In the genomic region with DNA sequence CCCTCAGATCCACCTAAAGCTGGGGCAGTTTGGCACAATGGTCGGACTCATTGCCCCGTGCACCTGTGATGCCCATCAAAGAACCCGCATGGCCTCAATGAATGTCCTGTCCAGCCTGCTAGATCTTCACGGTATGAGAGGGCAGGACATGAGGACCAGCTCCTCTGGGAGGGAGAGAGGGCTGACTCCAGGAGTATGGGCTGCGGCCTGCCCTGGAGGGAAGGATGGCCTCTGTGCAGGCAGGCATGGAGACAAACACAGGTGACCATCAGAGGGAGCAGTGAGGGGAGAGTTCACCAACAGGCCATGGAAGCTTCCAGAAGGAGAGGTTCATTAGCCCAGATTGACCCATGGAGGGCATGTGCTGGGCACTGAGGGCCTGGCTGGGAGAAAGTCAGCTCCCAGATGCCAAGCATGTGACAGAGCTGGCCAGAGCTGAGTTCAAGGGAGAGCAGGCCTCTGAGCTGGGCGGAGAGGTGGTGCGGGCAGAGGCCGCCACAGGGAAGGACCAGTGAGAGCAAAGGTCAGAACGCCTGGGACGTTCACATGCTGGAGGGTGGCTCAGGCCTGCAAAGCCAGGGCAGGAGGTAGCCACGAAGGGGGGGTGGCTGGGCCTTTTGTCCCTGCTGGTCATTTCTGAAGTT, we compare ENCODE assay signal across 2 cellular contexts.
TF ChIP-seq lines count a peak whose summit lies in the region.

No MANE protein-coding gene starts in this region.

TF ChIP-seq in H1, 55 proteins besides CTCF, POLR2A, EP300 and RAD21:
- TF ChIP-seq RXRA (IDR thresholded peaks at IDR 0.05; ENCODE audit: insufficient read depth, low read depth, low read length) (no peak), NRF1 (IDR thresholded peaks at IDR 0.05; ENCODE audit: low read depth, low read length) (no peak), PHF8 (conservative IDR thresholded peaks at IDR 0.05; ENCODE audit: low read depth, low read length) (no peak), CHD1 (IDR thresholded peaks at IDR 0.05; ENCODE audit: low read depth, low read length) (no peak), JUN (IDR thresholded peaks at IDR 0.05; ENCODE audit: low read depth, low read length) (no peak), POU5F1 (IDR thresholded peaks at IDR 0.05; ENCODE audit: low read depth, low read length) (no peak), EZH2 (IDR thresholded peaks at IDR 0.05; ENCODE audit: low read depth, low read length, severe bottlenecking) (no peak)
- TF ChIP-seq, protein P1, sequence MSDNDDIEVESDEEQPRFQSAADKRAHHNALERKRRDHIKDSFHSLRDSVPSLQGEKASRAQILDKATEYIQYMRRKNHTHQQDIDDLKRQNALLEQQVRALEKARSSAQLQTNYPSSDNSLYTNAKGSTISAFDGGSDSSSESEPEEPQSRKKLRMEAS (IDR thresholded peaks at IDR 0.05), result no peak
- TF ChIP-seq, protein P2, sequence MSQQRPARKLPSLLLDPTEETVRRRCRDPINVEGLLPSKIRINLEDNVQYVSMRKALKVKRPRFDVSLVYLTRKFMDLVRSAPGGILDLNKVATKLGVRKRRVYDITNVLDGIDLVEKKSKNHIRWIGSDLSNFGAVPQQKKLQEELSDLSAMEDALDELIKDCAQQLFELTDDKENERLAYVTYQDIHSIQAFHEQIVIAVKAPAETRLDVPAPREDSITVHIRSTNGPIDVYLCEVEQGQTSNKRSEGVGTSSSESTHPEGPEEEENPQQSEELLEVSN (IDR thresholded peaks at IDR 0.05), result no peak

TF ChIP-seq in GM23338, 12 proteins besides CTCF, POLR2A, EP300 and RAD21:
- no peak for TF ChIP-seq NANOG (IDR thresholded peaks at IDR 0.05; ENCODE audit: borderline replicate concordance)
- TF ChIP-seq JUNB (IDR thresholded peaks at IDR 0.05; ENCODE audit: unreplicated experiment), result no peak
- TF ChIP-seq ZNF114 (CRISPR knock-in tag; IDR thresholded peaks at IDR 0.05), result no peak
- no peak for TF ChIP-seq EZH2 (IDR thresholded peaks at IDR 0.05; ENCODE audit: low read depth, unreplicated experiment)
- no peak for TF ChIP-seq STAT1 (IDR thresholded peaks at IDR 0.05; ENCODE audit: unreplicated experiment)
- TF ChIP-seq ZNF331 (CRISPR knock-in tag; IDR thresholded peaks at IDR 0.05; ENCODE audit: low read depth), result no peak
- TF ChIP-seq, protein P3, sequence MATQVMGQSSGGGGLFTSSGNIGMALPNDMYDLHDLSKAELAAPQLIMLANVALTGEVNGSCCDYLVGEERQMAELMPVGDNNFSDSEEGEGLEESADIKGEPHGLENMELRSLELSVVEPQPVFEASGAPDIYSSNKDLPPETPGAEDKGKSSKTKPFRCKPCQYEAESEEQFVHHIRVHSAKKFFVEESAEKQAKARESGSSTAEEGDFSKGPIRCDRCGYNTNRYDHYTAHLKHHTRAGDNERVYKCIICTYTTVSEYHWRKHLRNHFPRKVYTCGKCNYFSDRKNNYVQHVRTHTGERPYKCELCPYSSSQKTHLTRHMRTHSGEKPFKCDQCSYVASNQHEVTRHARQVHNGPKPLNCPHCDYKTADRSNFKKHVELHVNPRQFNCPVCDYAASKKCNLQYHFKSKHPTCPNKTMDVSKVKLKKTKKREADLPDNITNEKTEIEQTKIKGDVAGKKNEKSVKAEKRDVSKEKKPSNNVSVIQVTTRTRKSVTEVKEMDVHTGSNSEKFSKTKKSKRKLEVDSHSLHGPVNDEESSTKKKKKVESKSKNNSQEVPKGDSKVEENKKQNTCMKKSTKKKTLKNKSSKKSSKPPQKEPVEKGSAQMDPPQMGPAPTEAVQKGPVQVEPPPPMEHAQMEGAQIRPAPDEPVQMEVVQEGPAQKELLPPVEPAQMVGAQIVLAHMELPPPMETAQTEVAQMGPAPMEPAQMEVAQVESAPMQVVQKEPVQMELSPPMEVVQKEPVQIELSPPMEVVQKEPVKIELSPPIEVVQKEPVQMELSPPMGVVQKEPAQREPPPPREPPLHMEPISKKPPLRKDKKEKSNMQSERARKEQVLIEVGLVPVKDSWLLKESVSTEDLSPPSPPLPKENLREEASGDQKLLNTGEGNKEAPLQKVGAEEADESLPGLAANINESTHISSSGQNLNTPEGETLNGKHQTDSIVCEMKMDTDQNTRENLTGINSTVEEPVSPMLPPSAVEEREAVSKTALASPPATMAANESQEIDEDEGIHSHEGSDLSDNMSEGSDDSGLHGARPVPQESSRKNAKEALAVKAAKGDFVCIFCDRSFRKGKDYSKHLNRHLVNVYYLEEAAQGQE (IDR thresholded peaks at IDR 0.05; ENCODE audit: unreplicated experiment), result no peak
- no peak for TF ChIP-seq CREB1 (CRISPR knock-in tag; IDR thresholded peaks at IDR 0.05; ENCODE audit: low read depth)
- TF ChIP-seq, protein P4, sequence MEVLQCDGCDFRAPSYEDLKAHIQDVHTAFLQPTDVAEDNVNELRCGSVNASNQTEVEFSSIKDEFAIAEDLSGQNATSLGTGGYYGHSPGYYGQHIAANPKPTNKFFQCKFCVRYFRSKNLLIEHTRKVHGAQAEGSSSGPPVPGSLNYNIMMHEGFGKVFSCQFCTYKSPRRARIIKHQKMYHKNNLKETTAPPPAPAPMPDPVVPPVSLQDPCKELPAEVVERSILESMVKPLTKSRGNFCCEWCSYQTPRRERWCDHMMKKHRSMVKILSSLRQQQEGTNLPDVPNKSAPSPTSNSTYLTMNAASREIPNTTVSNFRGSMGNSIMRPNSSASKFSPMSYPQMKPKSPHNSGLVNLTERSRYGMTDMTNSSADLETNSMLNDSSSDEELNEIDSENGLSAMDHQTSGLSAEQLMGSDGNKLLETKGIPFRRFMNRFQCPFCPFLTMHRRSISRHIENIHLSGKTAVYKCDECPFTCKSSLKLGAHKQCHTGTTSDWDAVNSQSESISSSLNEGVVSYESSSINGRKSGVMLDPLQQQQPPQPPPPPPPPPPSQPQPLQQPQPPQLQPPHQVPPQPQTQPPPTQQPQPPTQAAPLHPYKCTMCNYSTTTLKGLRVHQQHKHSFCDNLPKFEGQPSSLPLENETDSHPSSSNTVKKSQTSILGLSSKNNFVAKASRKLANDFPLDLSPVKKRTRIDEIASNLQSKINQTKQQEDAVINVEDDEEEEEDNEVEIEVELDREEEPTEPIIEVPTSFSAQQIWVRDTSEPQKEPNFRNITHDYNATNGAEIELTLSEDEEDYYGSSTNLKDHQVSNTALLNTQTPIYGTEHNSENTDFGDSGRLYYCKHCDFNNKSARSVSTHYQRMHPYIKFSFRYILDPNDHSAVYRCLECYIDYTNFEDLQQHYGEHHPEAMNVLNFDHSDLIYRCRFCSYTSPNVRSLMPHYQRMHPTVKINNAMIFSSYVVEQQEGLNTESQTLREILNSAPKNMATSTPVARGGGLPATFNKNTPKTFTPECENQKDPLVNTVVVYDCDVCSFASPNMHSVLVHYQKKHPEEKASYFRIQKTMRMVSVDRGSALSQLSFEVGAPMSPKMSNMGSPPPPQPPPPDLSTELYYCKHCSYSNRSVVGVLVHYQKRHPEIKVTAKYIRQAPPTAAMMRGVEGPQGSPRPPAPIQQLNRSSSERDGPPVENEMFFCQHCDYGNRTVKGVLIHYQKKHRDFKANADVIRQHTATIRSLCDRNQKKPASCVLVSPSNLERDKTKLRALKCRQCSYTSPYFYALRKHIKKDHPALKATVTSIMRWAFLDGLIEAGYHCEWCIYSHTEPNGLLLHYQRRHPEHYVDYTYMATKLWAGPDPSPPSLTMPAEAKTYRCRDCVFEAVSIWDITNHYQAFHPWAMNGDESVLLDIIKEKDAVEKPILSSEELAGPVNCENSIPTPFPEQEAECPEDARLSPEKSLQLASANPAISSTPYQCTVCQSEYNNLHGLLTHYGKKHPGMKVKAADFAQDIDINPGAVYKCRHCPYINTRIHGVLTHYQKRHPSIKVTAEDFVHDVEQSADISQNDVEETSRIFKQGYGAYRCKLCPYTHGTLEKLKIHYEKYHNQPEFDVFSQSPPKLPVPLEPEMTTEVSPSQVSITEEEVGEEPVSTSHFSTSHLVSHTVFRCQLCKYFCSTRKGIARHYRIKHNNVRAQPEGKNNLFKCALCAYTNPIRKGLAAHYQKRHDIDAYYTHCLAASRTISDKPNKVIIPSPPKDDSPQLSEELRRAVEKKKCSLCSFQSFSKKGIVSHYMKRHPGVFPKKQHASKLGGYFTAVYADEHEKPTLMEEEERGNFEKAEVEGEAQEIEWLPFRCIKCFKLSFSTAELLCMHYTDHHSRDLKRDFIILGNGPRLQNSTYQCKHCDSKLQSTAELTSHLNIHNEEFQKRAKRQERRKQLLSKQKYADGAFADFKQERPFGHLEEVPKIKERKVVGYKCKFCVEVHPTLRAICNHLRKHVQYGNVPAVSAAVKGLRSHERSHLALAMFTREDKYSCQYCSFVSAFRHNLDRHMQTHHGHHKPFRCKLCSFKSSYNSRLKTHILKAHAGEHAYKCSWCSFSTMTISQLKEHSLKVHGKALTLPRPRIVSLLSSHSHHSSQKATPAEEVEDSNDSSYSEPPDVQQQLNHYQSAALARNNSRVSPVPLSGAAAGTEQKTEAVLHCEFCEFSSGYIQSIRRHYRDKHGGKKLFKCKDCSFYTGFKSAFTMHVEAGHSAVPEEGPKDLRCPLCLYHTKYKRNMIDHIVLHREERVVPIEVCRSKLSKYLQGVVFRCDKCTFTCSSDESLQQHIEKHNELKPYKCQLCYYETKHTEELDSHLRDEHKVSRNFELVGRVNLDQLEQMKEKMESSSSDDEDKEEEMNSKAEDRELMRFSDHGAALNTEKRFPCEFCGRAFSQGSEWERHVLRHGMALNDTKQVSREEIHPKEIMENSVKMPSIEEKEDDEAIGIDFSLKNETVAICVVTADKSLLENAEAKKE (CRISPR knock-in tag; IDR thresholded peaks at IDR 0.05), result no peak
- no peak for TF ChIP-seq EZH2phosphoT487 (IDR thresholded peaks at IDR 0.05; ENCODE audit: unreplicated experiment)
- TF ChIP-seq POLR2AphosphoS5 (IDR thresholded peaks at IDR 0.05; ENCODE audit: low read depth), result no peak
- TF ChIP-seq, protein P5, sequence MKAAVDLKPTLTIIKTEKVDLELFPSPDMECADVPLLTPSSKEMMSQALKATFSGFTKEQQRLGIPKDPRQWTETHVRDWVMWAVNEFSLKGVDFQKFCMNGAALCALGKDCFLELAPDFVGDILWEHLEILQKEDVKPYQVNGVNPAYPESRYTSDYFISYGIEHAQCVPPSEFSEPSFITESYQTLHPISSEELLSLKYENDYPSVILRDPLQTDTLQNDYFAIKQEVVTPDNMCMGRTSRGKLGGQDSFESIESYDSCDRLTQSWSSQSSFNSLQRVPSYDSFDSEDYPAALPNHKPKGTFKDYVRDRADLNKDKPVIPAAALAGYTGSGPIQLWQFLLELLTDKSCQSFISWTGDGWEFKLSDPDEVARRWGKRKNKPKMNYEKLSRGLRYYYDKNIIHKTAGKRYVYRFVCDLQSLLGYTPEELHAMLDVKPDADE (IDR thresholded peaks at IDR 0.05), result no peak
